ENCODE assay signal across 14 cellular contexts in the genomic region with DNA sequence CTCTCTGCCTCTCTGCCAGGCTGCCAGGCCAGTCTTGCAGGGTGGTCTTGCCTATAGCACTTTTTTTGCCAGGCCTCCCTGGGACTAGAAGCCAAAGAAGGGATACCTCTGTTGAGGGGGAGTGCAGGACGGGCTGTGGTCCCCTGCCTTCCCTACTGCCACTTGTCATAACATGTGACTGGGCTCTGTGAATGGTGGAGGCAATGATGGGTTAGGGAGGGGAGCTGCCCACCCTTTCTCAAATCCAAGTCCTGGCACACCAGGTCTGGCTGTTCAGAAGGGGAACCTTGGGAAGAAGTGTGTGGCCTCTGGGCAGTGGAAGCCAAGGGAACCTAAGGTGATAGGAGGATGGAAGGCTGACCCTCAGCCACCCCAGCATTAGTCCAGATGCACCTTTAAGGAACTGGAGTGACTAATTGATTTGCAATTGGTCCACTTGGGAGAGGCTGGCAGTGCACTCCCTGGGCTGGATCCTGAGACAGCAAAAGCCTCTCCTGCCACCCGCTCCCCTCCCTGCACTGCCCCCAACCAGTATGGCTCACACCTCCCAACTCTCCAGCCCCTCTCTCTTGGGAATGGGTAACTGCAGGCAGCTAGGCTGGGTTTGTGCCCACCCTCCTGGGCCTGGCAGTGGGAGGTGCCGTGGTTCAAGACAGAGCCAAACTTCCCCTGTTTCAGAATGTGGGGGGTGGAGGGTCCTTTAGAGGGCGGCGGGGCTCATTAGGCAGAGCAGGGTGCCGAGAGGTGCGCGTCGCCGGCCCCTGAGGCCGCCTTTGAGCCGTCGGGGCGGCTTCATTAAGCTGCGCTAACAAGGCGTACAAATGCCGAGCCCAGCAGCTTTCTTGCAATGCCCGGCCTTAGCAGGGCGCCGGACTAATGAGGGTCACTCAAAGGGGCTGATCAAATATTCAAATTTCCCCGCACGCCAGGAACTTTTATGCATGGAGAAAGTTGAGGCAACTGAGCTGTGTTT. TPM values are rescaled to one million over a fixed set of nuclear protein-coding genes. Genes with fewer than 3 reads are reported as not detected.
DNase-seq lines count a peak whose midpoint lies in the region; ATAC-seq and TF ChIP-seq lines count a peak whose summit lies in the region.
"Had no signal": no experiment of that assay in that cellular context is flagged by ENCODE, and none has a peak within 500 bp of the region (broad histone marks: within the 10 kb centered on the region; RNA-seq: fewer than 3 reads in every experiment).

No MANE protein-coding gene starts in this region.

- peaks cover 53% of the 10 kb centered on the region for H3K27me3 Mint-ChIP-seq in MCF 10A (ENCODE audit: insufficient read depth, unreplicated experiment)

- POLR2A ChIA-PET in MCF 10A (lab: Yijun Ruan, JAX) = no interaction called here

- intact Hi-C loops in breast epithelium (cut with DNase I; ENCODE audit: low total_unique reads) = no loop called here
- intact Hi-C loops in MCF 10A (cut with micrococcal nuclease) = no loop called here
- intact Hi-C loops in left lung (cut with DNase I) = no loop called here

- H3K4me1 ChIP-seq in breast epithelium (peaks cover 4 to 22% of the 10 kb centered on the region in 2 donors), iPS-20b (ENCODE audit: insufficient read depth, low read length) (peaks cover 41% of the 10 kb centered on the region; the same call in 1 of the 2 replicates), thoracic aorta (ENCODE audit: control insufficient read depth in 1 of 2, low read depth in 2 of 2) (peaks cover 18 to 63% of the 10 kb centered on the region in 2 donors), left lung (peaks cover 0 to 42% of the 10 kb centered on the region in 2 donors)
- H3K4me1 ChIP-seq: foreskin keratinocyte had no signal

- BruUV-seq in MCF 10A (replicated peaks; lab: Mats Ljungman, UMichigan) = no TSS peak

- no peak for ATAC-seq in thoracic aorta (ENCODE audit: insufficient number of reproducible peaks, low FRiP score, low read depth)
- ATAC-seq in left lung = no peak

- no peak for TF ChIP-seq CTCF in breast epithelium (IDR thresholded peaks at IDR 0.05)
- no peak for TF ChIP-seq CTCF in MCF 10A (IDR thresholded peaks at IDR 0.05; ENCODE audit: unreplicated experiment)
- TF ChIP-seq CTCF in WERI-Rb-1 (IDR thresholded peaks at IDR 0.05; ENCODE audit: low read depth, low read length) = no peak
- TF ChIP-seq CTCF in thoracic aorta (IDR thresholded peaks at IDR 0.05) = no peak
- TF ChIP-seq CTCF in left lung (IDR thresholded peaks at IDR 0.05) = no peak

- H3K36me3 ChIP-seq in breast epithelium (no peaks in the 10 kb centered on the region), WERI-Rb-1 (peaks cover 30% of the 10 kb centered on the region), iPS-20b (ENCODE audit: insufficient read depth, low read depth, low read length) (no peaks in the 10 kb centered on the region), thoracic aorta (no peaks in the 10 kb centered on the region), left lung (no peaks in the 10 kb centered on the region)

- peak in 1 of 2 donors; percentile 43 for DNase-seq in breast epithelium (ENCODE audit: low spot score in 2 of 2)
- DNase-seq in MCF 10A (ENCODE audit: unreplicated experiment) = no peak
- peak; percentile 53 for DNase-seq in WERI-Rb-1
- no peak for DNase-seq in thoracic aorta (ENCODE audit: low spot score)
- DNase-seq in activated CD4-positive, CD25-positive, alpha-beta regulatory T cell treated with anti-CD3 and anti-CD28 coated beads, Interleukin-2, amount 50 U/mL, for 72 hours = no peak
- DNase-seq in activated gamma-delta T cell (lab: John Stamatoyannopoulos, UW) = no peak
- DNase-seq in left lung = no peak
- DNase-seq: activated CD8-positive, alpha-beta memory T cell treated with anti-CD3 and anti-CD28 coated beads for 24 hours; foreskin keratinocyte; nephron progenitor cell; T-helper 2 cell had no signal

- H3K4me3 ChIP-seq in breast epithelium = peak overlapping the region in 2 of 3 donors; percentile 50 to 64
- H3K4me3 ChIP-seq in WERI-Rb-1 (ENCODE audit: low read depth, low read length) = peak overlapping the region; percentile 82
- H3K4me3 ChIP-seq in iPS-20b (ENCODE audit: low read length) = peak overlapping the region; percentile 63; the same call in 1 of the 2 replicates
- H3K4me3 ChIP-seq in thoracic aorta = peak overlapping the region; percentile 66
- no peak overlapping the region for H3K4me3 ChIP-seq in left lung

- no peak overlapping the region for H3K9ac ChIP-seq in iPS-20b (ENCODE audit: low read depth, low read length)

- H3K27me3 ChIP-seq in breast epithelium (peaks cover 7 to 99% of the 10 kb centered on the region in 2 donors), WERI-Rb-1 (ENCODE audit: insufficient read depth, low read depth, severe bottlenecking) (no peaks in the 10 kb centered on the region), iPS-20b (ENCODE audit: insufficient read depth, low read length) (peaks cover 100% of the 10 kb centered on the region), thoracic aorta (replicated peaks; ENCODE audit: insufficient read depth) (peaks cover 39% of the 10 kb centered on the region), left lung (peaks cover 98 to 100% of the 10 kb centered on the region in 2 donors)

- H3K9me3 ChIP-seq in breast epithelium = no peaks in the 10 kb centered on the region
- H3K9me3 ChIP-seq in WERI-Rb-1 (ENCODE audit: severe bottlenecking) = no peaks in the 10 kb centered on the region
- peaks cover 4% of the 10 kb centered on the region; the same call in 1 of the 2 replicates for H3K9me3 ChIP-seq in iPS-20b (ENCODE audit: insufficient read depth, low read depth, low read length)
- H3K9me3 ChIP-seq in thoracic aorta = no peaks in the 10 kb centered on the region
- H3K9me3 ChIP-seq in left lung = no peaks in the 10 kb centered on the region

- no peaks in the 10 kb centered on the region for H3K36me3 Mint-ChIP-seq in MCF 10A (ENCODE audit: insufficient read depth, unreplicated experiment)

- CTCF ChIA-PET in MCF 10A (lab: Yijun Ruan, JAX) = interaction anchor here (0.6 to 1.9 kb wide), 5 partner anchors 14 to 657 kb away, joined by 3 to 12 read pairs (median 3); no protein-coding TSS in a partner anchor

- H3K4me3 Mint-ChIP-seq in MCF 10A (ENCODE audit: unreplicated experiment) = no peak overlapping the region
- H3K4me3 Mint-ChIP-seq: nephron progenitor cell had no signal

- no peaks in the 10 kb centered on the region for H3K9me3 Mint-ChIP-seq in MCF 10A (ENCODE audit: unreplicated experiment)
- H3K9me3 Mint-ChIP-seq: nephron progenitor cell had no signal

- H3K4me1 Mint-ChIP-seq in MCF 10A (ENCODE audit: insufficient read depth, unreplicated experiment) = peaks cover 12% of the 10 kb centered on the region

- TF ChIP-seq POLR2A in breast epithelium (IDR thresholded peaks at IDR 0.05) = no peak

- H3K27ac ChIP-seq in breast epithelium (no peak overlapping the region), WERI-Rb-1 (peak overlapping the region; percentile 97), iPS-20b (ENCODE audit: low read length) (no peak overlapping the region), thoracic aorta (no peak overlapping the region), left lung (no peak overlapping the region)
- H3K27ac ChIP-seq: foreskin keratinocyte had no signal

- H3K27ac Mint-ChIP-seq in MCF 10A (ENCODE audit: low read depth, unreplicated experiment) = no peak overlapping the region
- H3K27ac Mint-ChIP-seq: nephron progenitor cell had no signal

RNA-seq across cellular contexts. Expression of a gene that starts 4.5 kb away (rescaled TPM):
- not detected for total RNA-seq in breast epithelium
- not detected in 2 replicates for total RNA-seq in MCF 10A (2022)
- under 1 TPM in 1 of 2 donors, not detected in 1; 0.14 TPM for total RNA-seq in thoracic aorta
- not detected for total RNA-seq in left lung
- total RNA-seq: dermis microvascular lymphatic vessel endothelial cell, foreskin keratinocyte, OCI-LY7 had no signal

Comparison
In these comparisons a context has a peak if more than half of its experiments do, and no peak if none do; other contexts are left out.
1. H3K4me3 ChIP-seq: peak in breast epithelium (2 of 3), WERI-Rb-1 (single experiment), iPS-20b (single experiment) and thoracic aorta (single experiment); none in left lung (0 of 2).